Comparison of ENCODE assay signal across 1 cellular context in the genomic region with DNA sequence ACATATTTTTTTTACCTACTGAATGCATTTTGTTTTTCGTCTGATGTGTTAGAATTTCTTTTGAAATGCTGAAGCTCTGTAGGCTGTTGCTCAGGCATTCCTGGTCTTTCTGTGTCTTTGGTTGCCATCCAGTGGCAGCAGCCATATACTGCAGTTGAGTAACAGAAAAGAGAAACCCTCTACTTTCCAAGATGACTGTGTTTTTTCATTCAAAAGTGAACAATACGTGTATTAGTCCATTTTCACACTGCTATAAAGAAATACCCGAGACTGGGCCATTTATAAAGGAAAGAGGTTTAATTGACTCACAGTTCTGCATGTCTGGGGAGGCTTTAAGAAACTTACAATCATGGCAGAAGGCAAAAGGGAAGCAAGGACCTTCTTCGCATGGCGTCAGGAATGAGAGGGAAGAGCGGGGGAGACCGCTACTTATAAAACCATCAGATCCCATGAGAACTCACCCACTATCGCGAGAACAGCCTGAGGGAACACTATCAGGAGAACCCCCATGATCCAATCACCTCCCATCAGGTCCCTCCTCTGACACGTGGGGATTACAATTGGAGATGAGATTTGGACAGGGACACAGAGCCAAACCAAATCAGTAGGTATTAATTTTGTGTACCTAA.
TF ChIP-seq lines count a peak whose summit lies in the region.

No MANE protein-coding gene starts in this region.

TF ChIP-seq in K562, 482 proteins besides CTCF, POLR2A, EP300 and RAD21 (continued from another document and continues in another):
- peak; percentile 56 for TF ChIP-seq GTF2B (IDR thresholded peaks at IDR 0.05; ENCODE audit: extremely low read depth, insufficient read length)
- TF ChIP-seq CTBP1 (IDR thresholded peaks at IDR 0.05; ENCODE audit: borderline replicate concordance): peak; percentile 40; the same call in 1 of the 2 replicates
- TF ChIP-seq MLX (CRISPR knock-in tag; conservative IDR thresholded peaks at IDR 0.05): no peak
- TF ChIP-seq GTF2A2 (tag; IDR thresholded peaks at IDR 0.05): peak; percentile 62; the same call in 1 of the 2 replicates
- TF ChIP-seq ZNF696 (CRISPR knock-in tag; conservative IDR thresholded peaks at IDR 0.05): no peak
- no peak for TF ChIP-seq ZNF316 (IDR thresholded peaks at IDR 0.05)
- peak; percentile 96 for TF ChIP-seq RBM25 (IDR thresholded peaks at IDR 0.05; ENCODE audit: low read depth, low read length, severe bottlenecking)
- no peak for TF ChIP-seq POLR3A (IDR thresholded peaks at IDR 0.05; ENCODE audit: borderline replicate concordance, extremely low read depth, insufficient read depth, insufficient read length)
- no peak for TF ChIP-seq SNAPC5 (CRISPR knock-in tag; IDR thresholded peaks at IDR 0.05)
- TF ChIP-seq CHAMP1 (IDR thresholded peaks at IDR 0.05): peak; percentile 60; the same call in 1 of the 2 replicates
- 0 out of 2 replicates have a peak, but pooled peaks have one; percentile 50 for TF ChIP-seq SP1 (CRISPR knock-in tag; IDR thresholded peaks at IDR 0.05)
- TF ChIP-seq PHB (CRISPR knock-in tag; IDR thresholded peaks at IDR 0.05): no peak
- TF ChIP-seq THAP7 (CRISPR knock-in tag; IDR thresholded peaks at IDR 0.05): peak; percentile 96
- peak; percentile 64 for TF ChIP-seq EHMT2 (IDR thresholded peaks at IDR 0.05)
- TF ChIP-seq TRIM25 (IDR thresholded peaks at IDR 0.05; ENCODE audit: borderline replicate concordance): no peak
- TF ChIP-seq, protein P1, sequence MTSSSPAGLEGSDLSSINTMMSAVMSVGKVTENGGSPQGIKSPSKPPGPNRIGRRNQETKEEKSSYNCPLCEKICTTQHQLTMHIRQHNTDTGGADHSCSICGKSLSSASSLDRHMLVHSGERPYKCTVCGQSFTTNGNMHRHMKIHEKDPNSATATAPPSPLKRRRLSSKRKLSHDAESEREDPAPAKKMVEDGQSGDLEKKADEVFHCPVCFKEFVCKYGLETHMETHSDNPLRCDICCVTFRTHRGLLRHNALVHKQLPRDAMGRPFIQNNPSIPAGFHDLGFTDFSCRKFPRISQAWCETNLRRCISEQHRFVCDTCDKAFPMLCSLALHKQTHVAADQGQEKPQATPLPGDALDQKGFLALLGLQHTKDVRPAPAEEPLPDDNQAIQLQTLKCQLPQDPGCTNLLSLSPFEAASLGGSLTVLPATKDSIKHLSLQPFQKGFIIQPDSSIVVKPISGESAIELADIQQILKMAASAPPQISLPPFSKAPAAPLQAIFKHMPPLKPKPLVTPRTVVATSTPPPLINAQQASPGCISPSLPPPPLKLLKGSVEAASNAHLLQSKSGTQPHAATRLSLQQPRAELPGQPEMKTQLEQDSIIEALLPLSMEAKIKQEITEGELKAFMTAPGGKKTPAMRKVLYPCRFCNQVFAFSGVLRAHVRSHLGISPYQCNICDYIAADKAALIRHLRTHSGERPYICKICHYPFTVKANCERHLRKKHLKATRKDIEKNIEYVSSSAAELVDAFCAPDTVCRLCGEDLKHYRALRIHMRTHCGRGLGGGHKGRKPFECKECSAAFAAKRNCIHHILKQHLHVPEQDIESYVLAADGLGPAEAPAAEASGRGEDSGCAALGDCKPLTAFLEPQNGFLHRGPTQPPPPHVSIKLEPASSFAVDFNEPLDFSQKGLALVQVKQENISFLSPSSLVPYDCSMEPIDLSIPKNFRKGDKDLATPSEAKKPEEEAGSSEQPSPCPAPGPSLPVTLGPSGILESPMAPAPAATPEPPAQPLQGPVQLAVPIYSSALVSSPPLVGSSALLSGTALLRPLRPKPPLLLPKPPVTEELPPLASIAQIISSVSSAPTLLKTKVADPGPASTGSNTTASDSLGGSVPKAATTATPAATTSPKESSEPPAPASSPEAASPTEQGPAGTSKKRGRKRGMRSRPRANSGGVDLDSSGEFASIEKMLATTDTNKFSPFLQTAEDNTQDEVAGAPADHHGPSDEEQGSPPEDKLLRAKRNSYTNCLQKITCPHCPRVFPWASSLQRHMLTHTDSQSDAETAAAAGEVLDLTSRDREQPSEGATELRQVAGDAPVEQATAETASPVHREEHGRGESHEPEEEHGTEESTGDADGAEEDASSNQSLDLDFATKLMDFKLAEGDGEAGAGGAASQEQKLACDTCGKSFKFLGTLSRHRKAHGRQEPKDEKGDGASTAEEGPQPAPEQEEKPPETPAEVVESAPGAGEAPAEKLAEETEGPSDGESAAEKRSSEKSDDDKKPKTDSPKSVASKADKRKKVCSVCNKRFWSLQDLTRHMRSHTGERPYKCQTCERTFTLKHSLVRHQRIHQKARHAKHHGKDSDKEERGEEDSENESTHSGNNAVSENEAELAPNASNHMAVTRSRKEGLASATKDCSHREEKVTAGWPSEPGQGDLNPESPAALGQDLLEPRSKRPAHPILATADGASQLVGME (CRISPR knock-in tag; IDR thresholded peaks at IDR 0.05): no peak
- TF ChIP-seq ATF7 (IDR thresholded peaks at IDR 0.05): peak; percentile 47
- no peak for TF ChIP-seq ZNF407 (IDR thresholded peaks at IDR 0.05; ENCODE audit: low read depth)
- peak; percentile 40; the same call in 1 of the 2 replicates for TF ChIP-seq CXXC5 (CRISPR knock-in tag; IDR thresholded peaks at IDR 0.05)
- TF ChIP-seq, protein P2, sequence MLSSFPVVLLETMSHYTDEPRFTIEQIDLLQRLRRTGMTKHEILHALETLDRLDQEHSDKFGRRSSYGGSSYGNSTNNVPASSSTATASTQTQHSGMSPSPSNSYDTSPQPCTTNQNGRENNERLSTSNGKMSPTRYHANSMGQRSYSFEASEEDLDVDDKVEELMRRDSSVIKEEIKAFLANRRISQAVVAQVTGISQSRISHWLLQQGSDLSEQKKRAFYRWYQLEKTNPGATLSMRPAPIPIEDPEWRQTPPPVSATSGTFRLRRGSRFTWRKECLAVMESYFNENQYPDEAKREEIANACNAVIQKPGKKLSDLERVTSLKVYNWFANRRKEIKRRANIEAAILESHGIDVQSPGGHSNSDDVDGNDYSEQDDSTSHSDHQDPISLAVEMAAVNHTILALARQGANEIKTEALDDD (IDR thresholded peaks at IDR 0.05): peak; percentile 55; the same call in 1 of the 2 replicates
- TF ChIP-seq CHD2 (IDR thresholded peaks at IDR 0.05; ENCODE audit: low read depth, low read length): peak; percentile 98
- no peak for TF ChIP-seq LARP7 (IDR thresholded peaks at IDR 0.05)
- no peak for TF ChIP-seq SMAD2 (IDR thresholded peaks at IDR 0.05; ENCODE audit: low read depth, low read length)
- TF ChIP-seq LCOR (CRISPR knock-in tag; IDR thresholded peaks at IDR 0.05): peak; percentile 43; the same call in 1 of the 2 replicates
- TF ChIP-seq ELF1 (tag; IDR thresholded peaks at IDR 0.05): peak; percentile 57
- no peak for TF ChIP-seq ZNF324 (CRISPR knock-in tag; IDR thresholded peaks at IDR 0.05)
- TF ChIP-seq PTRF (tag; IDR thresholded peaks at IDR 0.05): no peak
- no peak for TF ChIP-seq MEF2D (tag; conservative IDR thresholded peaks at IDR 0.05; ENCODE audit: low read depth)
- peak; percentile 72 for TF ChIP-seq HDAC3 (IDR thresholded peaks at IDR 0.05; ENCODE audit: borderline replicate concordance, partially characterized antibody)
